ENCODE assay signal across 8 cellular contexts in genomic region chr6:43509142-43509983, GRCh38. TPM values are rescaled to one million over a fixed set of nuclear protein-coding genes. Genes with fewer than 3 reads are reported as not detected.
A peak's percentile ranks its signal among the peaks of the same experiment; 100 is the strongest.
DNase-seq lines count a peak whose midpoint lies in the region; ATAC-seq and TF ChIP-seq lines count a peak whose summit lies in the region.

No MANE protein-coding gene starts in this region.

- DNase-seq in activated T-cell treated with anti-CD3 and anti-CD28 coated beads, Interleukin-2, amount 50 U/mL, for 4 hours, result no peak
- DNase-seq in activated T-cell treated with anti-CD3 and anti-CD28 coated beads for 4 hours, result no peak
- DNase-seq in fibroblast of pulmonary artery (ENCODE audit: low read depth), result no peak
- DNase-seq in retinal pigment epithelial cell (ENCODE audit: low read depth), result no peak
- no peak for DNase-seq in hepatic stellate cell (ENCODE audit: low spot score)
- DNase-seq in G401 (ENCODE audit: low spot score), result no peak

- ATAC-seq in activated T-cell treated with anti-CD3 and anti-CD28 coated beads, Interleukin-2, amount 50 U/mL, for 4 hours, result peak; percentile 1 to 7
- ATAC-seq in SK-N-SH treated with all-trans-retinoic acid at 6 μM for 48 hours (peak; percentile 4), GM21515 (IDR thresholded peaks at IDR 0.05; ENCODE audit: unreplicated experiment) (no peak)

- peaks cover 16% of the 10 kb centered on the region for H3K36me3 Mint-ChIP-seq in activated T-cell treated with anti-CD3 and anti-CD28 coated beads, Interleukin-2, amount 50 U/mL, for 4 hours (ENCODE audit: insufficient read depth)

- no peaks in the 10 kb centered on the region for H3K9me3 Mint-ChIP-seq in activated T-cell treated with anti-CD3 and anti-CD28 coated beads, Interleukin-2, amount 50 U/mL, for 4 hours

- peak overlapping the region; percentile 82 for H3K4me3 Mint-ChIP-seq in activated T-cell treated with anti-CD3 and anti-CD28 coated beads, Interleukin-2, amount 50 U/mL, for 4 hours

- TF ChIP-seq CTCF in fibroblast of pulmonary artery (IDR thresholded peaks at IDR 0.05; ENCODE audit: low read length, missing control alignments) (no peak), retinal pigment epithelial cell (conservative IDR thresholded peaks at IDR 0.05; ENCODE audit: low read depth, low read length) (no peak)

- H3K4me1 Mint-ChIP-seq in activated T-cell treated with anti-CD3 and anti-CD28 coated beads, Interleukin-2, amount 50 U/mL, for 4 hours (ENCODE audit: low read depth), result peaks cover 21% of the 10 kb centered on the region

- H3K27me3 Mint-ChIP-seq in activated T-cell treated with anti-CD3 and anti-CD28 coated beads, Interleukin-2, amount 50 U/mL, for 4 hours (ENCODE audit: low read depth), result peaks cover 18% of the 10 kb centered on the region

- peak overlapping the region; percentile 53 for H3K4me3 ChIP-seq in fibroblast of pulmonary artery (replicated peaks; ENCODE audit: low read depth, low read length)
- peak overlapping the region; percentile 49 for H3K4me3 ChIP-seq in retinal pigment epithelial cell (ENCODE audit: low read length)

- in situ Hi-C loops in G401 (cut with HindIII; ENCODE audit: low sequenced_read_pairs), result no loop called here

TF ChIP-seq in SK-N-SH treated with all-trans-retinoic acid at 6 μM for 48 hours, 23 proteins besides CTCF, POLR2A, EP300 and RAD21:
- TF ChIP-seq PATZ1 (CRISPR knock-in tag; IDR thresholded peaks at IDR 0.05; ENCODE audit: borderline replicate concordance), result no peak
- no peak for TF ChIP-seq CREB5 (CRISPR knock-in tag; IDR thresholded peaks at IDR 0.05; ENCODE audit: low read depth)
- TF ChIP-seq POU6F1 (CRISPR knock-in tag; IDR thresholded peaks at IDR 0.05; ENCODE audit: borderline replicate concordance, low read depth), result no peak
- no peak for TF ChIP-seq SNAI2 (CRISPR knock-in tag; IDR thresholded peaks at IDR 0.05)
- TF ChIP-seq TCF4 (CRISPR knock-in tag; IDR thresholded peaks at IDR 0.05; ENCODE audit: borderline replicate concordance), result no peak
- TF ChIP-seq OSR1 (CRISPR knock-in tag; IDR thresholded peaks at IDR 0.05), result no peak
- no peak for TF ChIP-seq ZNF8 (CRISPR knock-in tag; IDR thresholded peaks at IDR 0.05)
- TF ChIP-seq ZC3H10 (CRISPR knock-in tag; IDR thresholded peaks at IDR 0.05), result no peak
- no peak for TF ChIP-seq TSHZ2 (CRISPR knock-in tag; IDR thresholded peaks at IDR 0.05)
TF ChIP-seq in SK-N-SH treated with all-trans-retinoic acid at 6 μM for 48 hours: peak in this region for 0.

RNA-seq across cellular contexts. Expression of gene LRRC73, which starts 0.8 kb away (rescaled TPM):
- under 1 TPM; 0.16 to 0.47 (median 0.20) TPM for total RNA-seq in activated T-cell treated with anti-CD3 and anti-CD28 coated beads, Interleukin-2, amount 50 U/mL, for 4 hours
- total RNA-seq in G401 (2014; rRNA removed; shearing (Covaris generic)), result 0.03 TPM in 1 of 2 replicates, not detected in the other

RNA-seq across cellular contexts. Expression of gene YIPF3, which starts 7.4 kb away (rescaled TPM):
- 10 to 100 TPM; 33.3 to 40.9 (median 35.4) TPM for total RNA-seq in activated T-cell treated with anti-CD3 and anti-CD28 coated beads, Interleukin-2, amount 50 U/mL, for 4 hours
- total RNA-seq in G401 (2014; rRNA removed; shearing (Covaris generic)), result 49.4 and 92.9 TPM in 2 replicates

RNA-seq across cellular contexts. Expression of gene POLR1C, which starts 7.5 kb away (rescaled TPM):
- 100 to 1,000 TPM; 192 to 231 (median 200) TPM for total RNA-seq in activated T-cell treated with anti-CD3 and anti-CD28 coated beads, Interleukin-2, amount 50 U/mL, for 4 hours
- total RNA-seq in G401 (2014; rRNA removed; shearing (Covaris generic)), result 46.8 and 54.0 TPM in 2 replicates

RNA-seq across cellular contexts. Expression of gene TJAP1, which starts 32.0 kb away (rescaled TPM):
- total RNA-seq in activated T-cell treated with anti-CD3 and anti-CD28 coated beads, Interleukin-2, amount 50 U/mL, for 4 hours, result 10 to 100 TPM; 45.5 to 52.8 (median 46.2) TPM
- total RNA-seq in G401 (2014; rRNA removed; shearing (Covaris generic)), result 14.5 and 16.9 TPM in 2 replicates

RNA-seq across cellular contexts. Expression of gene DLK2, which starts 54.0 kb away (rescaled TPM):
- 1 to 10 TPM; 5.0 to 9.0 (median 6.7) TPM for total RNA-seq in activated T-cell treated with anti-CD3 and anti-CD28 coated beads, Interleukin-2, amount 50 U/mL, for 4 hours
- total RNA-seq in G401 (2014; rRNA removed; shearing (Covaris generic)), result 3.1 and 3.4 TPM in 2 replicates
